Comparison of ENCODE assay signal across 18 cellular contexts in genomic region chr9:131167146-131167692, GRCh38. TPM values are rescaled to one million over a fixed set of nuclear protein-coding genes. Genes with fewer than 3 reads are reported as not detected.
A peak's percentile ranks its signal among the peaks of the same experiment; 100 is the strongest.
DNase-seq lines count a peak whose midpoint lies in the region; ATAC-seq, FAIRE-seq and TF ChIP-seq lines count a peak whose summit lies in the region.
"Had no signal": no experiment of that assay in that cellular context is flagged by ENCODE, and none has a peak within 500 bp of the region (broad histone marks: within the 10 kb centered on the region; RNA-seq: fewer than 3 reads in every experiment).

No MANE protein-coding gene starts in this region.

- no peaks in the 10 kb centered on the region for H3K4me1 Mint-ChIP-seq in mesothelial cell of epicardium
- H3K4me1 Mint-ChIP-seq: activated B cell treated with CpG ODN at 0.5 μM for 24 hours had no signal

- H3K4me3 ChIP-seq in K562, result no peak overlapping the region
- H3K4me3 ChIP-seq in mucosa of descending colon, result no peak overlapping the region
- H3K4me3 ChIP-seq: BLaER1, MG63 had no signal

- ATAC-seq in K562 (peak; percentile 33), mucosa of descending colon (peak; percentile 96), HG02588 (IDR thresholded peaks at IDR 0.05; ENCODE audit: unreplicated experiment) (no peak)
- ATAC-seq: activated naive CD4-positive, alpha-beta T cell treated with anti-CD3 and anti-CD28 coated beads, Interleukin-2, amount 50 U/mL, for 72 hours; Panc1 had no signal

- peaks cover 83% of the 10 kb centered on the region for H3K36me3 ChIP-seq in K562 (ENCODE audit: control insufficient read depth, insufficient read depth, low read length)
- H3K36me3 ChIP-seq in mucosa of descending colon (ENCODE audit: low read depth), result peaks cover 4% of the 10 kb centered on the region

- peaks cover 3% of the 10 kb centered on the region for H3K9me3 Mint-ChIP-seq in mesothelial cell of epicardium
- H3K9me3 Mint-ChIP-seq: activated B cell treated with CpG ODN at 0.5 μM for 24 hours; activated naive CD4-positive, alpha-beta T cell treated with anti-CD3 and anti-CD28 coated beads, Interleukin-2, amount 50 U/mL, for 72 hours had no signal

- intact Hi-C loops in K562 (cut with micrococcal nuclease) (no loop called here), mucosa of descending colon (cut with DNase I, micrococcal nuclease) (no loop called here)

- no peak overlapping the region for H2AFZ ChIP-seq in K562 (ENCODE audit: low read depth, low read length)

- TF ChIP-seq RAD21 in K562 (CRISPR knock-in tag; conservative IDR thresholded peaks at IDR 0.05 in 1 of 2, IDR thresholded peaks at IDR 0.05 in 1 of 2), result no peak

- BruUV-seq in K562 (replicated peaks; lab: Mats Ljungman, UMichigan), result no TSS peak

- H4K20me1 ChIP-seq in K562 (replicated peaks; ENCODE audit: control insufficient read depth, insufficient read depth, low read length), result peaks cover 11% of the 10 kb centered on the region; the same call in 1 of the 2 replicates

- H3K9me1 ChIP-seq in K562 (ENCODE audit: control insufficient read depth, insufficient read depth, low read length), result no peaks in the 10 kb centered on the region

- no peak overlapping the region for H3K27ac ChIP-seq in K562 (ENCODE audit: extremely low read depth, low read depth, low read length)
- H3K27ac ChIP-seq: BLaER1 had no signal

- POLR2A ChIA-PET in K562 (lab: Yijun Ruan, JAX), result interaction anchor here (0.6 to 12.0 kb wide), 17 partner anchors 9 to 215 kb away, joined by 3 to 300 read pairs (median 5); partner anchors contain the start of gene NUP214

- peaks cover 41% of the 10 kb centered on the region; the same call in 2 of the 3 replicates for H3K79me2 ChIP-seq in K562 (ENCODE audit: control insufficient read depth, insufficient read depth, low read length)

- DNase-seq in DMS153 (lab: John Stamatoyannopoulos, UW) (peak; percentile 73), NCI-H2029 treated with DMSO at 0.1 percent for 48 hours (lab: John Stamatoyannopoulos, UW) (peak; percentile 45), K562 (ENCODE audit: extremely low read depth in 1 of 4, low spot score in 3 of 4) (peak in 1 of 4 experiments; percentile 48), mucosa of descending colon (peak in 1 of 3 donors; percentile 29), SK-N-DZ (ENCODE audit: low spot score) (no peak), mesothelial cell of epicardium (ENCODE audit: low spot score in 2 of 2, unreplicated experiment in 2 of 2) (no peak), AML-193 (lab: John Stamatoyannopoulos, UW) (no peak)
- DNase-seq: activated B cell treated with CpG ODN at 0.5 μM for 24 hours; central memory CD4-positive, alpha-beta T cell; EL; MG63; posterior cingulate gyrus had no signal

- no peak for TF ChIP-seq POLR2A in K562 (conservative IDR thresholded peaks at IDR 0.05)

- FAIRE-seq in K562 (lab: Jason Lieb, UNC), result no peak
- FAIRE-seq: endometrium, GM12891 had no signal

- H3K4me3 Mint-ChIP-seq in mesothelial cell of epicardium, result no peak overlapping the region
- H3K4me3 Mint-ChIP-seq: activated B cell treated with CpG ODN at 0.5 μM for 24 hours had no signal

- WGBS in K562 (ENCODE audit: insufficient coverage, low coverage, missing lambda C conversion rate), result 75% methylated on average over 6 of the region's 6 CpGs

- H3K4me2 ChIP-seq in K562 (ENCODE audit: insufficient read depth, low read length), result no peak overlapping the region
- H3K4me2 ChIP-seq: BLaER1 had no signal

- no peaks in the 10 kb centered on the region for H3K27me3 Mint-ChIP-seq in mesothelial cell of epicardium (ENCODE audit: low read depth)
- H3K27me3 Mint-ChIP-seq: activated B cell treated with CpG ODN at 0.5 μM for 24 hours had no signal

- H3K36me3 Mint-ChIP-seq in mesothelial cell of epicardium, result peaks cover 41% of the 10 kb centered on the region

- no peaks in the 10 kb centered on the region for H3K27me3 ChIP-seq in K562 (ENCODE audit: control insufficient read depth in 2 of 2, insufficient read depth in 2 of 2, low read length in 2 of 2)
- H3K27me3 ChIP-seq: BLaER1, MG63 had no signal

- TF ChIP-seq CTCF in K562 (IDR thresholded peaks at IDR 0.05 in 2 of 3, conservative IDR thresholded peaks at IDR 0.05 in 1 of 3; ENCODE audit: insufficient read depth in 2 of 3, low read depth in 1 of 3, low read length in 3 of 3) (no peak), mucosa of descending colon (IDR thresholded peaks at IDR 0.05) (no peak), mesothelial cell of epicardium (IDR thresholded peaks at IDR 0.05; ENCODE audit: unreplicated experiment) (no peak)

- H3K9me3 ChIP-seq in K562 (replicated peaks; ENCODE audit: control insufficient read depth, insufficient read depth, low read depth, low read length), result no peaks in the 10 kb centered on the region; the same call in 1 of the 2 replicates
- no peaks in the 10 kb centered on the region for H3K9me3 ChIP-seq in mucosa of descending colon
- H3K9me3 ChIP-seq: BLaER1, MG63 had no signal

- no peak overlapping the region for H3K27ac Mint-ChIP-seq in mesothelial cell of epicardium
- H3K27ac Mint-ChIP-seq: activated B cell treated with CpG ODN at 0.5 μM for 24 hours; activated naive CD4-positive, alpha-beta T cell treated with anti-CD3 and anti-CD28 coated beads, Interleukin-2, amount 50 U/mL, for 72 hours had no signal

- CTCF ChIA-PET in K562 (lab: Yijun Ruan, JAX; ENCODE audit: low intra/inter-chr PET ratio), result no interaction called here

- H3K4me1 ChIP-seq in K562 (replicated peaks in 1 of 2; ENCODE audit: control insufficient read depth in 2 of 2, insufficient read depth in 2 of 2, low read length in 2 of 2), result no peaks in the 10 kb centered on the region
- H3K4me1 ChIP-seq in mucosa of descending colon (ENCODE audit: low read depth), result peaks cover 9% of the 10 kb centered on the region
- H3K4me1 ChIP-seq: BLaER1 had no signal

- in situ Hi-C loops in K562 (cut with MboI), result no loop called here

- no peak overlapping the region for H3K9ac ChIP-seq in K562 (ENCODE audit: insufficient read depth in 1 of 2, low read depth in 2 of 2, low read length in 2 of 2)
- H3K9ac ChIP-seq: BLaER1 had no signal

- no peak for TF ChIP-seq EP300 in K562 (IDR thresholded peaks at IDR 0.05; ENCODE audit: low read length)

TF ChIP-seq in K562, 482 proteins besides CTCF, POLR2A, EP300 and RAD21 (continues in another document):
- no peak for TF ChIP-seq HLTF (IDR thresholded peaks at IDR 0.05)
- no peak for TF ChIP-seq ZNF143 (CRISPR knock-in tag; IDR thresholded peaks at IDR 0.05)
- no peak for TF ChIP-seq SMARCA5 (IDR thresholded peaks at IDR 0.05)
- no peak for TF ChIP-seq HOXB6 (CRISPR knock-in tag; IDR thresholded peaks at IDR 0.05; ENCODE audit: borderline replicate concordance)
- no peak for TF ChIP-seq KDM4B (IDR thresholded peaks at IDR 0.05; ENCODE audit: borderline replicate concordance in 2 of 2, low read depth in 1 of 2)
- TF ChIP-seq KLF1 (tag; IDR thresholded peaks at IDR 0.05), result no peak
- TF ChIP-seq NCOA6 (IDR thresholded peaks at IDR 0.05), result no peak
- TF ChIP-seq CREB1 (IDR thresholded peaks at IDR 0.05), result no peak
- no peak for TF ChIP-seq CREB1 (CRISPR knock-in tag; IDR thresholded peaks at IDR 0.05)
- no peak for TF ChIP-seq ZNF197 (CRISPR knock-in tag; IDR thresholded peaks at IDR 0.05; ENCODE audit: low read depth)
- TF ChIP-seq ZC3H11A (IDR thresholded peaks at IDR 0.05; ENCODE audit: low read depth, low read length), result no peak
- TF ChIP-seq, protein P1, sequence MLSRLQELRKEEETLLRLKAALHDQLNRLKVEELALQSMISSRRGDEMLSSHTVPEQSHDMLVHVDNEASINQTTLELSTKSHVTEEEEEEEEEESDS (CRISPR knock-in tag; IDR thresholded peaks at IDR 0.05), result no peak
- no peak for TF ChIP-seq ZNF134 (CRISPR knock-in tag; conservative IDR thresholded peaks at IDR 0.05)
- no peak for TF ChIP-seq ZNF507 (tag; conservative IDR thresholded peaks at IDR 0.05)
- TF ChIP-seq, protein P2, sequence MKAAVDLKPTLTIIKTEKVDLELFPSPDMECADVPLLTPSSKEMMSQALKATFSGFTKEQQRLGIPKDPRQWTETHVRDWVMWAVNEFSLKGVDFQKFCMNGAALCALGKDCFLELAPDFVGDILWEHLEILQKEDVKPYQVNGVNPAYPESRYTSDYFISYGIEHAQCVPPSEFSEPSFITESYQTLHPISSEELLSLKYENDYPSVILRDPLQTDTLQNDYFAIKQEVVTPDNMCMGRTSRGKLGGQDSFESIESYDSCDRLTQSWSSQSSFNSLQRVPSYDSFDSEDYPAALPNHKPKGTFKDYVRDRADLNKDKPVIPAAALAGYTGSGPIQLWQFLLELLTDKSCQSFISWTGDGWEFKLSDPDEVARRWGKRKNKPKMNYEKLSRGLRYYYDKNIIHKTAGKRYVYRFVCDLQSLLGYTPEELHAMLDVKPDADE (conservative IDR thresholded peaks at IDR 0.05; ENCODE audit: control insufficient read depth, low read depth, low read length), result no peak
- TF ChIP-seq MAZ (CRISPR knock-in tag; conservative IDR thresholded peaks at IDR 0.05 in 1 of 2, IDR thresholded peaks at IDR 0.05 in 1 of 2), result no peak
- no peak for TF ChIP-seq KDM5B (IDR thresholded peaks at IDR 0.05; ENCODE audit: insufficient replicate concordance, low read depth, low read length)

RNA-seq across cellular contexts. Expression of gene NUP214, which starts 41.8 kb away (rescaled TPM):
- total RNA-seq in K562 (2011; cell fraction: chromatin; rRNA removed; ENCODE audit: low replicate concordance), result 1,024 and 1,416 TPM in 2 replicates
- total RNA-seq in K562 (2011; cell fraction: nucleolus; rRNA removed), result 573 and 642 TPM in 2 replicates
- 885 and 1,103 TPM in 2 replicates for total RNA-seq in K562 (2011; cell fraction: nucleoplasm; rRNA removed)
- total RNA-seq in K562 (2014; rRNA removed) (62.4 and 102 TPM in 2 replicates), K562 (2014; rRNA removed; fragmentation: Illumina TruSeq; extraction: Trizol) (123 and 134 TPM in 2 replicates), K562 (2015; rRNA removed; fragmentation: Illumina TruSeq; extraction: Trizol) (133 and 136 TPM in 2 replicates), K562 (2021) (332 and 336 TPM in 2 replicates), mucosa of descending colon (10 to 100 TPM; 56.1 to 57.9 (median 56.5) TPM), mesothelial cell of epicardium (65.6 to 69.6 TPM (median 69.4 TPM) in 3 replicates)
- polyA plus RNA-seq in K562 (2011; rRNA removed) (56.9 and 113 TPM in 2 replicates), K562 (2014; fragmentation: Illumina TruSeq; extraction: Trizol) (207 and 246 TPM in 2 replicates), K562 (2014; fragmentation: Nextera tagmentation; extraction: Ambion mirVana) (10 to 100 TPM; 78.9 to 81.6 TPM), K562 (2014; rRNA removed) (97.1 and 106 TPM in 2 replicates)
- polyA plus RNA-seq in K562 (2011; cell fraction: cytosol; rRNA removed), result 104 and 108 TPM in 2 replicates
- 257 and 304 TPM in 2 replicates for polyA plus RNA-seq in K562 (2011; cell fraction: nucleus; rRNA removed)
- 133 and 153 TPM in 2 replicates for polyA plus RNA-seq in K562 (2012)
- 271 and 342 TPM in 2 replicates for polyA minus RNA-seq in K562 (2011; rRNA and poly(A)+ RNA removed)
- 256 and 329 TPM in 2 replicates for polyA minus RNA-seq in K562 (2011; cell fraction: cytosol; rRNA and poly(A)+ RNA removed)
- 324 and 515 TPM in 2 replicates for polyA minus RNA-seq in K562 (2011; cell fraction: nucleus; rRNA and poly(A)+ RNA removed)
- 17.7 and 27.3 TPM in 2 replicates for polyA plus RNA-seq in SK-N-DZ (2014; cell fraction: cytosol; rRNA removed)
- polyA plus RNA-seq in SK-N-DZ (2014; cell fraction: nucleus; rRNA removed), result 18.5 and 41.9 TPM in 2 replicates

Comparison
In these comparisons a context has a peak if more than half of its experiments do, and no peak if none do; other contexts are left out.
1. DNase-seq: peak in DMS153 (single experiment) and NCI-H2029 treated with DMSO at 0.1 percent for 48 hours (single experiment); none in SK-N-DZ (single experiment), mesothelial cell of epicardium (0 of 2) and AML-193 (0 of 2).